1 cellular context compared by ENCODE assay signal in the genomic region with DNA sequence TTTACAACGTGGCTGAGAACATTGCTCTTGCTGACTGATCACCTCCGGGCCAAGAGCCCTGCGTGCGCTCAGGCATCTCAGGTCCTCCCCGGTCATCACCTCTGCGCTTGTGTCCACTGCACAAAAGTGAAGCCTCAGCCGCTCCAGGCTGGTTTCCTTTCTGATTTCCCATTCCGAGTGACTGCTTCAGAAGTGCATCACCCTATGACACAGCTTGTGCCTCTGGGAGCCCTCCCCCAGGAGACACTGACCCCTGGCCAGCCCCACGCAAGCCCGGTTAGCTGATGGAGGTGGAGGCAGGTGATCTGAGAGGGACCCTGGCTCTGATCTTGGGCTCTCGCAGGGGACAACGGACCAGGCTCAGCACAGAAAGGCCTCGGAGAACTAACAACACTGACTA.
TF ChIP-seq lines count a peak whose summit lies in the region.

No MANE protein-coding gene starts in this region.

TF ChIP-seq in IMR-90, 13 proteins besides CTCF, POLR2A, EP300 and RAD21:
- no peak for TF ChIP-seq MAZ (IDR thresholded peaks at IDR 0.05; ENCODE audit: borderline replicate concordance, low read depth, low read length)
